8 cellular contexts compared by ENCODE assay signal in the genomic region with DNA sequence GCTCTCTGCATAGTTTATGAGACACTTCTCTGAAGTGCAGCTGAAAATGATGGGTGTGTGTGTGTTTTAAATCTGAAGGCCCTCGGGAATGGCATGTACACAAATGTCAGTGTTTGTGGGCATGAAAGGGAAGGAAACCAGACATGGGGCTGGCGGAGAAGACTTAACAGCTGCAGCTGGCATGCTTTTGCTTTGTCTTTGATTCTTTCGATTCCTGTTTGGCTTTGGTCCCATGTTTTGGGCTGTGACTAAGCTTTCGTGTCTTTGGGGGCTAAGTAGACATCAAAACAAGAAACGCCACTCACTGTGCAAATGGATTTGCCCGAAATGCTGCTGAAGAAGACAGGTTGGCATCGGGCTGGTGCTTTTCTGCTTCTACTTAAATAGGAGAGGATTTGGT.
DNase-seq lines count a peak whose midpoint lies in the region; ATAC-seq and TF ChIP-seq lines count a peak whose summit lies in the region.

No MANE protein-coding gene starts in this region.

- H3K27me3 ChIP-seq in heart left ventricle (peaks cover 0 to 6% (median 0%) of the 10 kb centered on the region in 9 donors), right atrium auricular region (no peaks in the 10 kb centered on the region), WERI-Rb-1 (ENCODE audit: insufficient read depth, low read depth, severe bottlenecking) (peaks cover 4% of the 10 kb centered on the region)

- H3K27ac Mint-ChIP-seq in osteocyte (ENCODE audit: unreplicated experiment), result peak overlapping the region; percentile 90

- TF ChIP-seq POLR2A in heart left ventricle (IDR thresholded peaks at IDR 0.05), result no peak

- WGBS in heart left ventricle, 4 donors, result 38 to 47% (median 45%) methylated on average over 7 of the region's 7 CpGs

- H3K9me3 Mint-ChIP-seq in osteocyte (ENCODE audit: unreplicated experiment), result peaks cover 11% of the 10 kb centered on the region

- H3K4me3 Mint-ChIP-seq in osteocyte (ENCODE audit: unreplicated experiment), result no peak overlapping the region

- peaks cover 4% of the 10 kb centered on the region for H3K36me3 Mint-ChIP-seq in osteocyte (ENCODE audit: unreplicated experiment)

- no peaks in the 10 kb centered on the region for H3K27me3 Mint-ChIP-seq in osteocyte (ENCODE audit: unreplicated experiment)

- H3K4me1 ChIP-seq in heart left ventricle (peaks cover 0 to 38% (median 0%) of the 10 kb centered on the region in 12 donors), right atrium auricular region (peaks cover 0 to 14% of the 10 kb centered on the region in 2 donors)

- H3K9me3 ChIP-seq in heart left ventricle (peaks cover 0 to 20% (median 3%) of the 10 kb centered on the region in 12 donors), right atrium auricular region (peaks cover 0 to 8% of the 10 kb centered on the region in 2 donors), WERI-Rb-1 (ENCODE audit: severe bottlenecking) (no peaks in the 10 kb centered on the region)

- TF ChIP-seq CTCF in heart left ventricle (IDR thresholded peaks at IDR 0.05), result no peak
- no peak for TF ChIP-seq CTCF in right atrium auricular region (IDR thresholded peaks at IDR 0.05)
- TF ChIP-seq CTCF in osteocyte (IDR thresholded peaks at IDR 0.05), result no peak
- TF ChIP-seq CTCF in WERI-Rb-1 (IDR thresholded peaks at IDR 0.05; ENCODE audit: low read depth, low read length), result no peak

- peak overlapping the region in 3 of 12 donors; percentile 2 to 21 (median 7) for H3K4me3 ChIP-seq in heart left ventricle
- no peak overlapping the region for H3K4me3 ChIP-seq in right atrium auricular region
- no peak overlapping the region for H3K4me3 ChIP-seq in WERI-Rb-1 (ENCODE audit: low read depth, low read length)

- H3K4me1 Mint-ChIP-seq in osteocyte (ENCODE audit: unreplicated experiment), result peaks cover 30% of the 10 kb centered on the region

- peak in 2 of 5 donors; percentile 43 to 44 for DNase-seq in heart left ventricle
- DNase-seq in right atrium auricular region (ENCODE audit: low spot score), result no peak
- DNase-seq in NOMO-1 (lab: John Stamatoyannopoulos, UW; ENCODE audit: unreplicated experiment in 2 of 2), result peak; percentile 65 to 80
- peak; percentile 79 for DNase-seq in astrocyte of the hippocampus (ENCODE audit: low read depth, low spot score)
- DNase-seq in osteocyte (ENCODE audit: extremely low spot score, unreplicated experiment), result peak; percentile 73
- DNase-seq in WERI-Rb-1, result no peak
- DNase-seq in COR-L47 (lab: John Stamatoyannopoulos, UW), result no peak

- H3K27ac ChIP-seq in heart left ventricle (peak overlapping the region in 7 of 12 donors; percentile 53 to 77 (median 60)), right atrium auricular region (peak overlapping the region in 1 of 2 donors; percentile 13), WERI-Rb-1 (no peak overlapping the region)

- intact Hi-C loops in heart left ventricle (cut with DNase I), result no loop called here

- ATAC-seq in heart left ventricle, result peak in 3 of 4 donors; percentile 59 to 68 (median 63)
- no peak for ATAC-seq in esophagus mucosa

- H3K36me3 ChIP-seq in heart left ventricle, result no peaks in the 10 kb centered on the region
- H3K36me3 ChIP-seq in right atrium auricular region, result no peaks in the 10 kb centered on the region
- H3K36me3 ChIP-seq in WERI-Rb-1, result no peaks in the 10 kb centered on the region

Comparison
In these comparisons a context has a peak if more than half of its experiments do, and no peak if none do; other contexts are left out.
1. DNase-seq: peak in NOMO-1 (2 of 2), astrocyte of the hippocampus (single experiment) and osteocyte (single experiment); none in right atrium auricular region (single experiment), WERI-Rb-1 (single experiment) and COR-L47 (single experiment).